Comparison of ENCODE assay signal across 8 cellular contexts in the genomic region with DNA sequence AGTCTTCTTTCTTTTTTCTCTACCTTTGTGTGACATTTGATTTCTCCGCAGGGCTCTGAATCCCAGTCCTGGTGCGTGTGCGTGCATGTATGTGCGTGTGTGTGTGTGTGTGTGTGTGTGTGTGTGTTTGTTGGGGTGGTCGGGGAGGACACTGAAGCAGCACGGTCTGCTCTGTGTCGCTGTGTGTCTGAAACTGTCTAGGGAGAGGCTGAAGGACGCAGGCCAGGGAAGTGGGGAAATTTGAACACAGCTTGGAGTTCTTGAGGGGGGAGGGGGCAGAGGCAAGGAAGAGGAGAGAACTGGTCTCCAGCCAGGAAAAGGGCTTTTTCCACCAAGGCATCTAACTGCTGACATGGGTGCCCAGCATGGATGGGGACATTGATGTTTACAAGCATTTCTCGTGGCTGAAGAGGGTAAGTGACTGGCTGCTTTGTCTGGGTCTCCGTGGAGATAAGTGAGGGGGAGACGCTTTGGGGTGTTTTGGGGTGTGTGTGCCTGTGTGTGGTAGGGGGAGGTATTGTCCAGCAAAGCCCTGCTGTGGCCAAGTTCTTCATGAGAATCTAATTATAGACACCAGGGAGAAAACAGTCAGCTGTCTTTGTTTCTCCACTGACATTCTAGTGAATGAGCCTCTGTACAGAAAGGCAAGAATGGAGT.
DNase-seq lines count a peak whose midpoint lies in the region; TF ChIP-seq lines count a peak whose summit lies in the region.

No MANE protein-coding gene starts in this region.

- no peaks in the 10 kb centered on the region for H3K79me1 ChIP-seq in neuronal stem cell (ENCODE audit: low read depth, low read length)

- no peak overlapping the region for H3K4ac ChIP-seq in neuronal stem cell (ENCODE audit: low read length)

- peaks cover 20% of the 10 kb centered on the region for H3K4me1 ChIP-seq in BE2C
- peaks cover 19% of the 10 kb centered on the region for H3K4me1 ChIP-seq in SJCRH30
- peaks cover 17 to 33% of the 10 kb centered on the region in 2 donors for H3K4me1 ChIP-seq in neuronal stem cell (ENCODE audit: control insufficient read depth in 2 of 2, insufficient read depth in 1 of 2, low read depth in 1 of 2, low read length in 2 of 2)

- no peak overlapping the region for H4K91ac ChIP-seq in neuronal stem cell (ENCODE audit: low read depth, low read length, poor library complexity)

- TF ChIP-seq CTCF in BE2C (IDR thresholded peaks at IDR 0.05; ENCODE audit: low read depth, low read length) = no peak
- TF ChIP-seq CTCF in fibroblast of villous mesenchyme (IDR thresholded peaks at IDR 0.05; ENCODE audit: insufficient read depth, low read depth, low read length) = no peak

- peak overlapping the region; percentile 51 for H2AK5ac ChIP-seq in neuronal stem cell (ENCODE audit: low read depth, low read length)

- no peak overlapping the region for H3K4me2 ChIP-seq in neuronal stem cell (ENCODE audit: insufficient read depth, low read length, poor library complexity, severe bottlenecking)

- no peak overlapping the region for H2BK15ac ChIP-seq in neuronal stem cell (ENCODE audit: low read length)

- H3K36me3 ChIP-seq in BE2C (no peaks in the 10 kb centered on the region), SJCRH30 (no peaks in the 10 kb centered on the region), neuronal stem cell (replicated peaks in 1 of 2; ENCODE audit: control insufficient read depth in 2 of 2, insufficient read depth in 2 of 2, low read length in 2 of 2) (no peaks in the 10 kb centered on the region)

- H3K9ac ChIP-seq in neuronal stem cell (ENCODE audit: low read depth, low read length, poor library complexity) = no peak overlapping the region

- peak overlapping the region; percentile 56 for H3K4me3 ChIP-seq in BE2C (ENCODE audit: low read depth, low read length)
- peak overlapping the region; percentile 47 for H3K4me3 ChIP-seq in SJCRH30
- H3K4me3 ChIP-seq in fibroblast of villous mesenchyme (ENCODE audit: low read depth, low read length) = peak overlapping the region; percentile 29
- peak overlapping the region in 1 of 2 donors; percentile 43 for H3K4me3 ChIP-seq in neuronal stem cell (ENCODE audit: low read length in 2 of 2)

- WGBS in neuronal stem cell (ENCODE audit: extremely low coverage in 2 of 2, insufficient read length in 2 of 2, insufficient replicate concordance in 1 of 2), 2 donors = no CpG with 5 or more reads among the region's 11 CpGs

- no peak overlapping the region for H2BK120ac ChIP-seq in neuronal stem cell (ENCODE audit: low read depth, low read length)

- no peak overlapping the region for H3K23ac ChIP-seq in neuronal stem cell (ENCODE audit: low read depth, low read length, poor library complexity)

- H2BK12ac ChIP-seq in neuronal stem cell (ENCODE audit: low read length) = no peak overlapping the region

- peak; percentile 16 for DNase-seq in BE2C
- peak in 1 of 2 experiments; percentile 18 for DNase-seq in SJCRH30
- DNase-seq in fibroblast of villous mesenchyme (ENCODE audit: low read depth) = no peak
- no peak for DNase-seq in neuronal stem cell (ENCODE audit: low spot score)
- no peak for DNase-seq in NCI-H2196 treated with DMSO at 0.1 percent for 48 hours (lab: John Stamatoyannopoulos, UW; ENCODE audit: unreplicated experiment)
- DNase-seq in Kasumi-1 (lab: John Stamatoyannopoulos, UW) = no peak
- no peak for DNase-seq in GDM1 (lab: John Stamatoyannopoulos, UW)
- DNase-seq in activated naive CD4-positive, alpha-beta T cell (lab: John Stamatoyannopoulos, UW) = no peak

- no peaks in the 10 kb centered on the region for H3K27me3 ChIP-seq in BE2C
- no peaks in the 10 kb centered on the region; the same call in none of the 2 replicates for H3K27me3 ChIP-seq in SJCRH30
- no peaks in the 10 kb centered on the region for H3K27me3 ChIP-seq in neuronal stem cell (ENCODE audit: control insufficient read depth in 3 of 3, insufficient read depth in 3 of 3, low read depth in 1 of 3, low read length in 3 of 3)

- H4K8ac ChIP-seq in neuronal stem cell (ENCODE audit: low read depth, low read length) = no peak overlapping the region

- H3K18ac ChIP-seq in neuronal stem cell (ENCODE audit: low read length) = peak overlapping the region; percentile 79

- H2BK5ac ChIP-seq in neuronal stem cell (ENCODE audit: low read length) = no peak overlapping the region

- H3K9me3 ChIP-seq in BE2C = no peaks in the 10 kb centered on the region
- no peaks in the 10 kb centered on the region for H3K9me3 ChIP-seq in SJCRH30 (replicated peaks)
- no peaks in the 10 kb centered on the region for H3K9me3 ChIP-seq in neuronal stem cell (replicated peaks in 1 of 2; ENCODE audit: control insufficient read depth in 2 of 2, insufficient read depth in 1 of 2, low read depth in 1 of 2, low read length in 2 of 2)

- no peak overlapping the region for H3K14ac ChIP-seq in neuronal stem cell (ENCODE audit: low read length)

- H2AFZ ChIP-seq in neuronal stem cell (ENCODE audit: low read length) = peak overlapping the region; percentile 80

- peak overlapping the region; percentile 74 for H3K27ac ChIP-seq in SJCRH30
- H3K27ac ChIP-seq in neuronal stem cell (replicated peaks; ENCODE audit: low read length) = no peak overlapping the region
